Comparison of ENCODE assay signal across 17 cellular contexts in genomic region chr7:66016131-66016461, GRCh38. TPM values are rescaled to one million over a fixed set of nuclear protein-coding genes. Genes with fewer than 3 reads are reported as not detected.
DNase-seq lines count a peak whose midpoint lies in the region; TF ChIP-seq lines count a peak whose summit lies in the region.
"Had no signal": no experiment of that assay in that cellular context is flagged by ENCODE, and none has a peak within 500 bp of the region (broad histone marks: within the 10 kb centered on the region; RNA-seq: fewer than 3 reads in every experiment).

No MANE protein-coding gene starts in this region.

- H3K27me3 ChIP-seq in transverse colon = no peaks in the 10 kb centered on the region

- no peaks in the 10 kb centered on the region for H3K9me3 ChIP-seq in transverse colon
- H3K9me3 ChIP-seq: left ventricle myocardium inferior had no signal

- in situ Hi-C loops in transverse colon (cut with MboI; ENCODE audit: low pct_ligation_motif_present in 1 of 4, low pct_unique_long_range_greater_than_20kb in 1 of 4, low sequenced_read_pairs in 3 of 4) = no loop called here

- TF ChIP-seq EP300 in transverse colon (IDR thresholded peaks at IDR 0.05; ENCODE audit: low read depth) = no peak

- TF ChIP-seq CTCF in transverse colon (IDR thresholded peaks at IDR 0.05) = no peak

- no peak for TF ChIP-seq POLR2A in transverse colon (IDR thresholded peaks at IDR 0.05)

- peak overlapping the region in 3 of 4 donors; percentile 61 to 76 (median 70) for H3K27ac ChIP-seq in transverse colon
- H3K27ac ChIP-seq: left ventricle myocardium inferior, WERI-Rb-1 had no signal

- peak; percentile 32 for DNase-seq in DMS53 (lab: John Stamatoyannopoulos, UW)
- no peak for DNase-seq in DMS53 treated with DMSO at 0.1 percent for 48 hours (lab: John Stamatoyannopoulos, UW; ENCODE audit: unreplicated experiment)
- peak; percentile 67 for DNase-seq in amniotic epithelial cell (ENCODE audit: low read depth)
- peak; percentile 15 for DNase-seq in glomerular visceral epithelial cell (ENCODE audit: extremely low spot score)
- DNase-seq in transverse colon = no peak
- no peak for DNase-seq in NCI-H1930 (lab: John Stamatoyannopoulos, UW)
- DNase-seq in activated CD4-positive, alpha-beta T cell treated with anti-CD3 and anti-CD28 coated beads for 4 hours = no peak
- DNase-seq in GF-D8 (lab: John Stamatoyannopoulos, UW) = no peak
- DNase-seq: activated CD8-positive, alpha-beta memory T cell treated with anti-CD3 and anti-CD28 coated beads, Interleukin-2, amount 50 U/mL, for 48 hours; activated naive CD8-positive, alpha-beta T cell treated with anti-CD3 and anti-CD28 coated beads, Interleukin-2, amount 10 ng/mL, durations not matched to agents 7 days and 5 days; cortex of kidney; H7; left ventricle myocardium inferior; NCI-H1105; NCI-H526 treated with DMSO at 0.1 percent for 48 hours; nephron progenitor cell; WERI-Rb-1 had no signal

- H3K4me3 ChIP-seq in transverse colon = no peak overlapping the region
- H3K4me3 ChIP-seq: left ventricle myocardium inferior had no signal

- 29 to 60% methylated on average over 1 to 4 of the region's 4 CpGs for WGBS in transverse colon (ENCODE audit: low coverage in 1 of 2), 2 donors

- peaks cover 0 to 24% (median 13%) of the 10 kb centered on the region in 4 donors for H3K4me1 ChIP-seq in transverse colon
- H3K4me1 ChIP-seq: left ventricle myocardium inferior had no signal

- intact Hi-C loops in transverse colon (cut with DNase I; ENCODE audit: low total_unique reads) = no loop called here

- H3K36me3 ChIP-seq in transverse colon = no peaks in the 10 kb centered on the region
- H3K36me3 ChIP-seq: left ventricle myocardium inferior, WERI-Rb-1 had no signal

RNA-seq across cellular contexts. Expression of gene GUSB, which starts 34.1 kb away (rescaled TPM):
- 100 to 1,000 TPM in 1 of 4 donors, 10 to 100 TPM in 3; 48.3 to 346 (median 55.3) TPM for total RNA-seq in transverse colon

RNA-seq across cellular contexts. Expression of gene ASL, which starts 59.5 kb away (rescaled TPM):
- total RNA-seq in transverse colon = 100 to 1,000 TPM in 2 of 4 donors, 10 to 100 TPM in 2; 77.2 to 179 (median 129) TPM

Comparison
In these comparisons a context has a peak if more than half of its experiments do, and no peak if none do; other contexts are left out.
1. DNase-seq: peak in DMS53 (single experiment), amniotic epithelial cell (single experiment) and glomerular visceral epithelial cell (single experiment); none in DMS53 treated with DMSO at 0.1 percent for 48 hours (single experiment), transverse colon (single experiment), NCI-H1930 (0 of 2), activated CD4-positive, alpha-beta T cell treated with anti-CD3 and anti-CD28 coated beads for 4 hours (0 of 2) and GF-D8 (single experiment).